Comparison of ENCODE assay signal across 17 cellular contexts in genomic region chr20:52031206-52031573, GRCh38.
A peak's percentile ranks its signal among the peaks of the same experiment; 100 is the strongest.
DNase-seq lines count a peak whose midpoint lies in the region; ATAC-seq and TF ChIP-seq lines count a peak whose summit lies in the region.
"Had no signal": no experiment of that assay in that cellular context is flagged by ENCODE, and none has a peak within 500 bp of the region (broad histone marks: within the 10 kb centered on the region; RNA-seq: fewer than 3 reads in every experiment).

No MANE protein-coding gene starts in this region.

- H3K27me3 Mint-ChIP-seq in activated CD8-positive, alpha-beta T cell treated with anti-CD3 and anti-CD28 coated beads for 36 hours = no peaks in the 10 kb centered on the region
- H3K27me3 Mint-ChIP-seq in activated CD8-positive, alpha-beta T cell treated with anti-CD3 and anti-CD28 coated beads, Interleukin-2, amount 10 ng/mL, durations not matched to agents 7 days and 5 days (ENCODE audit: low read depth) = no peaks in the 10 kb centered on the region
- H3K27me3 Mint-ChIP-seq: activated naive CD4-positive, alpha-beta T cell treated with anti-CD3 and anti-CD28 coated beads, Interleukin-2, amount 50 U/mL, for 24 hours had no signal

- CTCF ChIA-PET in activated CD8-positive, alpha-beta T cell treated with anti-CD3 and anti-CD28 coated beads for 36 hours (lab: Charles Lee) = interaction anchor here (1.6 kb wide), 1 partner anchor 16 kb away, joined by 5 read pairs; no protein-coding TSS in a partner anchor
- CTCF ChIA-PET in activated CD8-positive, alpha-beta T cell treated with anti-CD3 and anti-CD28 coated beads, Interleukin-2, amount 10 ng/mL, durations not matched to agents 7 days and 5 days (lab: Charles Lee) = interaction anchor here (1.6 kb wide), 1 partner anchor 17 kb away, joined by 5 read pairs; no protein-coding TSS in a partner anchor

- H3K36me3 ChIP-seq in RWPE2 (ENCODE audit: low read depth) (no peaks in the 10 kb centered on the region), fibroblast of lung (ENCODE audit: control insufficient read depth, insufficient read depth, low read length) (no peaks in the 10 kb centered on the region)
- H3K36me3 ChIP-seq: esophagus squamous epithelium, lower lobe of right lung had no signal

- H3K4me1 ChIP-seq in RWPE2 (ENCODE audit: insufficient read depth, poor library complexity, severe bottlenecking) (peaks cover 13% of the 10 kb centered on the region), fibroblast of lung (ENCODE audit: control insufficient read depth, extremely low read depth, insufficient read depth, low read length) (no peaks in the 10 kb centered on the region)
- H3K4me1 ChIP-seq: lower lobe of right lung had no signal

- TF ChIP-seq CTCF in activated CD8-positive, alpha-beta T cell treated with anti-CD3 and anti-CD28 coated beads for 36 hours (IDR thresholded peaks at IDR 0.05) = no peak
- TF ChIP-seq CTCF in RWPE2 (IDR thresholded peaks at IDR 0.05; ENCODE audit: poor library complexity, severe bottlenecking) (no peak), fibroblast of lung (conservative IDR thresholded peaks at IDR 0.05 in 1 of 2, IDR thresholded peaks at IDR 0.05 in 1 of 2; ENCODE audit: low read depth in 1 of 2, low read length in 2 of 2) (no peak)

- no peak overlapping the region for H3K9ac ChIP-seq in fibroblast of lung (ENCODE audit: insufficient read depth, low read length)

- H3K4me1 Mint-ChIP-seq in activated CD8-positive, alpha-beta T cell treated with anti-CD3 and anti-CD28 coated beads for 36 hours (ENCODE audit: low read depth) = peaks cover 18% of the 10 kb centered on the region
- H3K4me1 Mint-ChIP-seq in activated CD8-positive, alpha-beta T cell treated with anti-CD3 and anti-CD28 coated beads, Interleukin-2, amount 10 ng/mL, durations not matched to agents 7 days and 5 days (ENCODE audit: low read depth) = peaks cover 14% of the 10 kb centered on the region
- H3K4me1 Mint-ChIP-seq in stimulated activated effector memory CD8-positive, alpha-beta T cell treated with anti-CD3 and anti-CD28 coated beads, Interleukin-12 subunit alpha, Interleukin-12 subunit beta, amount 100 ng/mL, for 72 hours = peaks cover 22% of the 10 kb centered on the region

- H2AFZ ChIP-seq in fibroblast of lung (ENCODE audit: low read length) = no peak overlapping the region
- H2AFZ ChIP-seq: PC-9 had no signal

- H3K9me3 ChIP-seq in RWPE2 (ENCODE audit: severe bottlenecking) (no peaks in the 10 kb centered on the region), fibroblast of lung (ENCODE audit: control insufficient read depth, insufficient read depth, low read depth, low read length) (no peaks in the 10 kb centered on the region)
- H3K9me3 ChIP-seq: esophagus squamous epithelium, lower lobe of right lung had no signal

- H3K36me3 Mint-ChIP-seq in activated CD8-positive, alpha-beta T cell treated with anti-CD3 and anti-CD28 coated beads for 36 hours (ENCODE audit: low read depth) = no peaks in the 10 kb centered on the region
- H3K36me3 Mint-ChIP-seq in activated CD8-positive, alpha-beta T cell treated with anti-CD3 and anti-CD28 coated beads, Interleukin-2, amount 10 ng/mL, durations not matched to agents 7 days and 5 days (ENCODE audit: low read depth) = no peaks in the 10 kb centered on the region
- no peaks in the 10 kb centered on the region for H3K36me3 Mint-ChIP-seq in stimulated activated effector memory CD8-positive, alpha-beta T cell treated with anti-CD3 and anti-CD28 coated beads, Interleukin-12 subunit alpha, Interleukin-12 subunit beta, amount 100 ng/mL, for 72 hours
- H3K36me3 Mint-ChIP-seq: activated naive CD4-positive, alpha-beta T cell treated with anti-CD3 and anti-CD28 coated beads, Interleukin-2, amount 50 U/mL, for 24 hours had no signal

- peak; percentile 24 for DNase-seq in activated CD8-positive, alpha-beta T cell treated with anti-CD3 and anti-CD28 coated beads for 36 hours
- DNase-seq in activated CD8-positive, alpha-beta T cell treated with anti-CD3 and anti-CD28 coated beads, Interleukin-2, amount 10 ng/mL, durations not matched to agents 7 days and 5 days = no peak
- DNase-seq in RWPE2 (ENCODE audit: low spot score) (no peak), fibroblast of lung (ENCODE audit: low read depth in 2 of 2) (peak; percentile 28 to 33), erythroblast (lab: John Stamatoyannopoulos, UW) (no peak), kidney tubule cell (ENCODE audit: low spot score) (no peak), LoVo (ENCODE audit: low spot score) (no peak)
- DNase-seq in stimulated activated effector memory CD8-positive, alpha-beta T cell treated with anti-CD3 and anti-CD28 coated beads, Interleukin-12 subunit alpha, Interleukin-12 subunit beta, amount 100 ng/mL, for 72 hours (ENCODE audit: low spot score in 2 of 2) = no peak
- DNase-seq: cerebellar nuclear complex, DMS79, esophagus squamous epithelium, lower lobe of right lung, NCI-H1105 treated with DMSO at 0.1 percent for 48 hours, NCI-H524, occipital lobe, PC-9 had no signal

- H3K4me3 ChIP-seq in RWPE2 (ENCODE audit: severe bottlenecking) (no peak overlapping the region), fibroblast of lung (replicated peaks in 1 of 4; ENCODE audit: control extremely low read depth in 1 of 4, insufficient read depth in 1 of 4, low read depth in 3 of 4, low read length in 4 of 4) (no peak overlapping the region)
- H3K4me3 ChIP-seq: esophagus squamous epithelium, lower lobe of right lung, PC-9 had no signal

- H3K79me2 ChIP-seq in fibroblast of lung (ENCODE audit: control insufficient read depth, insufficient read depth, low read length) = no peaks in the 10 kb centered on the region

- H3K27ac ChIP-seq in RWPE2 (ENCODE audit: poor library complexity, severe bottlenecking) (peak overlapping the region; percentile 26), fibroblast of lung (ENCODE audit: insufficient read depth, low read length) (peak overlapping the region; percentile 72)
- H3K27ac ChIP-seq: esophagus squamous epithelium, lower lobe of right lung, PC-9 had no signal

- H4K20me1 ChIP-seq in fibroblast of lung (ENCODE audit: control insufficient read depth, extremely low read depth, insufficient read depth, low read length) = no peaks in the 10 kb centered on the region

- TF ChIP-seq POLR2A in erythroblast (IDR thresholded peaks at IDR 0.05; ENCODE audit: low read length) = no peak

- intact Hi-C loops in activated CD8-positive, alpha-beta T cell treated with anti-CD3 and anti-CD28 coated beads for 36 hours (cut with micrococcal nuclease) = no loop called here

- POLR2A ChIA-PET in activated CD8-positive, alpha-beta T cell treated with anti-CD3 and anti-CD28 coated beads for 36 hours (lab: Charles Lee) = interaction anchor here (1.6 kb wide), 1 partner anchor 17 kb away, joined by 5 read pairs; no protein-coding TSS in a partner anchor
- POLR2A ChIA-PET in activated CD8-positive, alpha-beta T cell treated with anti-CD3 and anti-CD28 coated beads, Interleukin-2, amount 10 ng/mL, durations not matched to agents 7 days and 5 days (lab: Charles Lee) = no interaction called here

- H3K27ac Mint-ChIP-seq in activated CD8-positive, alpha-beta T cell treated with anti-CD3 and anti-CD28 coated beads for 36 hours = peak overlapping the region; percentile 78
- no peak overlapping the region for H3K27ac Mint-ChIP-seq in activated CD8-positive, alpha-beta T cell treated with anti-CD3 and anti-CD28 coated beads, Interleukin-2, amount 10 ng/mL, durations not matched to agents 7 days and 5 days
- H3K27ac Mint-ChIP-seq in stimulated activated effector memory CD8-positive, alpha-beta T cell treated with anti-CD3 and anti-CD28 coated beads, Interleukin-12 subunit alpha, Interleukin-12 subunit beta, amount 100 ng/mL, for 72 hours = peak overlapping the region; percentile 89

- H3K27me3 ChIP-seq in RWPE2 (ENCODE audit: insufficient read depth, poor library complexity, severe bottlenecking) = no peaks in the 10 kb centered on the region
- no peaks in the 10 kb centered on the region for H3K27me3 ChIP-seq in fibroblast of lung (ENCODE audit: control insufficient read depth, insufficient read depth, low read length)
- H3K27me3 ChIP-seq: esophagus squamous epithelium had no signal

- H3K9me3 Mint-ChIP-seq in activated CD8-positive, alpha-beta T cell treated with anti-CD3 and anti-CD28 coated beads for 36 hours = no peaks in the 10 kb centered on the region
- H3K9me3 Mint-ChIP-seq in activated CD8-positive, alpha-beta T cell treated with anti-CD3 and anti-CD28 coated beads, Interleukin-2, amount 10 ng/mL, durations not matched to agents 7 days and 5 days (ENCODE audit: insufficient read depth) = no peaks in the 10 kb centered on the region
- no peaks in the 10 kb centered on the region for H3K9me3 Mint-ChIP-seq in stimulated activated effector memory CD8-positive, alpha-beta T cell treated with anti-CD3 and anti-CD28 coated beads, Interleukin-12 subunit alpha, Interleukin-12 subunit beta, amount 100 ng/mL, for 72 hours
- H3K9me3 Mint-ChIP-seq: activated naive CD4-positive, alpha-beta T cell treated with anti-CD3 and anti-CD28 coated beads, Interleukin-2, amount 50 U/mL, for 24 hours had no signal

- H3K4me3 Mint-ChIP-seq in activated CD8-positive, alpha-beta T cell treated with anti-CD3 and anti-CD28 coated beads for 36 hours = no peak overlapping the region
- H3K4me3 Mint-ChIP-seq in activated CD8-positive, alpha-beta T cell treated with anti-CD3 and anti-CD28 coated beads, Interleukin-2, amount 10 ng/mL, durations not matched to agents 7 days and 5 days = no peak overlapping the region
- H3K4me3 Mint-ChIP-seq in stimulated activated effector memory CD8-positive, alpha-beta T cell treated with anti-CD3 and anti-CD28 coated beads, Interleukin-12 subunit alpha, Interleukin-12 subunit beta, amount 100 ng/mL, for 72 hours = peak overlapping the region; percentile 45
- H3K4me3 Mint-ChIP-seq: activated naive CD4-positive, alpha-beta T cell treated with anti-CD3 and anti-CD28 coated beads, Interleukin-2, amount 50 U/mL, for 24 hours had no signal

- no peak for ATAC-seq in activated CD8-positive, alpha-beta T cell treated with anti-CD3 and anti-CD28 coated beads for 36 hours
- ATAC-seq in activated CD8-positive, alpha-beta T cell treated with anti-CD3 and anti-CD28 coated beads, Interleukin-2, amount 10 ng/mL, durations not matched to agents 7 days and 5 days = no peak
- no peak for ATAC-seq in RWPE2 (ENCODE audit: low read depth)
- ATAC-seq in stimulated activated effector memory CD8-positive, alpha-beta T cell treated with anti-CD3 and anti-CD28 coated beads, Interleukin-12 subunit alpha, Interleukin-12 subunit beta, amount 100 ng/mL, for 72 hours = no peak
- ATAC-seq: lower lobe of right lung had no signal

- peak overlapping the region; percentile 63 for H3K4me2 ChIP-seq in fibroblast of lung (ENCODE audit: extremely low read depth, insufficient read depth, low read length)
- H3K4me2 ChIP-seq: PC-9 had no signal

Comparison
In these comparisons a context has a peak if more than half of its experiments do, and no peak if none do; other contexts are left out.
1. DNase-seq: peak in activated CD8-positive, alpha-beta T cell treated with anti-CD3 and anti-CD28 coated beads for 36 hours (single experiment) and fibroblast of lung (2 of 2); none in activated CD8-positive, alpha-beta T cell treated with anti-CD3 and anti-CD28 coated beads, Interleukin-2, amount 10 ng/mL, durations not matched to agents 7 days and 5 days (single experiment), RWPE2 (single experiment), stimulated activated effector memory CD8-positive, alpha-beta T cell treated with anti-CD3 and anti-CD28 coated beads, Interleukin-12 subunit alpha, Interleukin-12 subunit beta, amount 100 ng/mL, for 72 hours (0 of 2), erythroblast (0 of 2), kidney tubule cell (single experiment) and LoVo (single experiment).